In the genomic region with DNA sequence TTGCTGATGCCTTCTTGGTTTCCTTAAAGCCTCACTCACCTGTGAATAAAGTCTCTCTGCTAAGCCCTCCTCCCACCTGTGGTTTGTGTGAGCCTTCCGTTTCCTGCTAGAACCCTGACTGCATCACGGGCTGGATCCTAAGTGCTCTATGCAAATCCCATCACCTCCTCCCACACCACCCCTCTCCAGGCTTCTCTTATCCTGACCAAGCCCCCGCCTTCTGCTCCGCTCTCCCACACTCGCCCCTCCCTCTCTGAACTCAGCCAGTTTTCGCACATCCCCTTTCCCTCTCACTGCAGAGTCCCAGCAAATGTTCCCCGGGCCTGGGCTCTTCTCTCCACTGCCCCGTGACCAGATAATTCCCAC, we compare ENCODE assay signal across 13 cellular contexts. TPM values are rescaled to one million over a fixed set of nuclear protein-coding genes. Genes with fewer than 3 reads are reported as not detected.
DNase-seq lines count a peak whose midpoint lies in the region; ATAC-seq and TF ChIP-seq lines count a peak whose summit lies in the region.
"Had no signal": no experiment of that assay in that cellular context is flagged by ENCODE, and none has a peak within 500 bp of the region (broad histone marks: within the 10 kb centered on the region; RNA-seq: fewer than 3 reads in every experiment).

No MANE protein-coding gene starts in this region.

- H3K27me3 Mint-ChIP-seq in T-helper 17 cell (peaks cover 10% of the 10 kb centered on the region), Calu3 (ENCODE audit: unreplicated experiment) (no peaks in the 10 kb centered on the region)

- H3K27ac Mint-ChIP-seq in T-helper 17 cell (no peak overlapping the region), Calu3 (ENCODE audit: unreplicated experiment) (no peak overlapping the region)

- H3K4me3 ChIP-seq in iPS-18c (ENCODE audit: insufficient read depth, low read depth, low read length) (peak overlapping the region; percentile 38), MG63 (no peak overlapping the region)
- H3K4me3 ChIP-seq: esophagus squamous epithelium, upper lobe of left lung had no signal

- no peaks in the 10 kb centered on the region for H3K9me3 ChIP-seq in T-helper 17 cell (ENCODE audit: control insufficient read depth, low read length, poor library complexity, severe bottlenecking)
- no peaks in the 10 kb centered on the region for H3K9me3 ChIP-seq in iPS-18c (ENCODE audit: control insufficient read depth, insufficient read depth, low read length)
- H3K9me3 ChIP-seq in MG63 = no peaks in the 10 kb centered on the region
- H3K9me3 ChIP-seq: esophagus squamous epithelium, upper lobe of left lung had no signal

- no peaks in the 10 kb centered on the region for H3K27me3 ChIP-seq in MG63
- H3K27me3 ChIP-seq: esophagus squamous epithelium, upper lobe of left lung had no signal

- H3K36me3 ChIP-seq in MG63 = no peaks in the 10 kb centered on the region
- H3K36me3 ChIP-seq: upper lobe of left lung had no signal

- H3K9me3 Mint-ChIP-seq in Calu3 (ENCODE audit: low read depth, unreplicated experiment) = no peaks in the 10 kb centered on the region

- intact Hi-C loops in Calu3 (cut with micrococcal nuclease; ENCODE audit: unreplicated experiment) = no loop called here

- H3K36me3 Mint-ChIP-seq in T-helper 17 cell (ENCODE audit: low read depth) (no peaks in the 10 kb centered on the region), Calu3 (ENCODE audit: insufficient read depth, unreplicated experiment) (no peaks in the 10 kb centered on the region)

- ATAC-seq in T-helper 17 cell = no peak
- no peak for ATAC-seq in HG03039 (IDR thresholded peaks at IDR 0.05; ENCODE audit: unreplicated experiment)

- peaks cover 15% of the 10 kb centered on the region for H3K4me1 Mint-ChIP-seq in T-helper 17 cell
- H3K4me1 Mint-ChIP-seq in Calu3 (ENCODE audit: low read depth, unreplicated experiment) = peaks cover 19% of the 10 kb centered on the region

- CTCF ChIA-PET in Calu3 (lab: Charles Lee) = no interaction called here

- no TSS peak for BruUV-seq in Calu3 (replicated peaks; lab: Mats Ljungman, UMichigan)

- H3K4me3 Mint-ChIP-seq in T-helper 17 cell = peak overlapping the region; percentile 83
- no peak overlapping the region for H3K4me3 Mint-ChIP-seq in Calu3 (ENCODE audit: low read depth, unreplicated experiment)

- no peak for TF ChIP-seq CTCF in Calu3 (IDR thresholded peaks at IDR 0.05; ENCODE audit: unreplicated experiment)

- peak; percentile 6 to 12 for DNase-seq in stimulated activated CD4-positive, alpha-beta T cell treated with anti-CD3 and anti-CD28 coated beads, Interleukin-4, amount 100 ng/mL, for 4 hours
- DNase-seq in stimulated activated CD4-positive, alpha-beta T cell treated with anti-CD3 and anti-CD28 coated beads, Interleukin-2, amount 100 ng/mL, for 48 hours = no peak
- DNase-seq in T-helper 17 cell (no peak), Calu3 (no peak), T-helper 1 cell (no peak), MG63 (no peak)
- DNase-seq: DND-41, esophagus squamous epithelium, midbrain, NCI-H1105 treated with DMSO at 0.1 percent for 48 hours had no signal

RNA-seq across cellular contexts. Expression of a gene that starts 51.8 kb away (rescaled TPM):
- not detected for total RNA-seq in T-helper 17 cell
- 24.3 and 28.3 TPM in 2 replicates for total RNA-seq in Calu3 (2022)
- total RNA-seq in MG63 (2014; rRNA removed; shearing (Covaris generic); ENCODE audit: low replicate concordance) = 41.8 and 46.6 TPM in 2 replicates

Comparison
In these comparisons a context has a peak if more than half of its experiments do, and no peak if none do; other contexts are left out.
1. DNase-seq: peak in stimulated activated CD4-positive, alpha-beta T cell treated with anti-CD3 and anti-CD28 coated beads, Interleukin-4, amount 100 ng/mL, for 4 hours (2 of 2); none in stimulated activated CD4-positive, alpha-beta T cell treated with anti-CD3 and anti-CD28 coated beads, Interleukin-2, amount 100 ng/mL, for 48 hours (0 of 2), T-helper 17 cell (0 of 3), Calu3 (single experiment), T-helper 1 cell (0 of 5) and MG63 (single experiment).
2. RNA of a gene that starts 51.8 kb away (total RNA-seq): 41.8 to 46.6 TPM in MG63 and 24.3 to 28.3 TPM in Calu3; not detected in T-helper 17 cell; every median in the first group is over 10 times any median in the second.